In genomic region chr4:186669159-186669720, GRCh38 we compare ENCODE assay signal across 9 cellular contexts. TPM values are rescaled to one million over a fixed set of nuclear protein-coding genes. Genes with fewer than 3 reads are reported as not detected.
DNase-seq lines count a peak whose midpoint lies in the region; ATAC-seq and TF ChIP-seq lines count a peak whose summit lies in the region.
"Had no signal": no experiment of that assay in that cellular context is flagged by ENCODE, and none has a peak within 500 bp of the region (broad histone marks: within the 10 kb centered on the region; RNA-seq: fewer than 3 reads in every experiment).

No MANE protein-coding gene starts in this region.

- H3K4me1 ChIP-seq in right lobe of liver, result peaks cover 0 to 12% (median 0%) of the 10 kb centered on the region in 4 donors

- intact Hi-C loops in right lobe of liver (cut with DNase I), result no loop called here

- H3K9me3 ChIP-seq in right lobe of liver, result no peaks in the 10 kb centered on the region

- ATAC-seq in right lobe of liver, result peak; percentile 40 to 64 (median 64)

- TF ChIP-seq CTCF in AG09319 (IDR thresholded peaks at IDR 0.05; ENCODE audit: low read depth, low read length) (peak; percentile 34), coronary artery (IDR thresholded peaks at IDR 0.05) (peak; percentile 13), right lobe of liver (IDR thresholded peaks at IDR 0.05) (peak; percentile 45 to 58 (median 50))

- H3K36me3 ChIP-seq in right lobe of liver, result no peaks in the 10 kb centered on the region

- H3K27me3 ChIP-seq in right lobe of liver, result no peaks in the 10 kb centered on the region

- peak overlapping the region; percentile 48 for H3K4me3 ChIP-seq in coronary artery
- no peak overlapping the region for H3K4me3 ChIP-seq in right lobe of liver

- TF ChIP-seq POLR2A in right lobe of liver (IDR thresholded peaks at IDR 0.05), result no peak

- H3K27ac ChIP-seq in coronary artery (no peak overlapping the region), right lobe of liver (no peak overlapping the region)

- 37% methylated on average over 14 of the region's 21 CpGs for WGBS in right lobe of liver (ENCODE audit: insufficient coverage, low coverage, low lambda C conversion rate, missing lambda C conversion rate)

- DNase-seq in AG09319 (ENCODE audit: extremely low read depth, low read depth) (peak; percentile 43), M059J (ENCODE audit: low read depth) (peak; percentile 43), coronary artery (ENCODE audit: low spot score) (no peak), right lobe of liver (no peak), activated gamma-delta T cell (lab: John Stamatoyannopoulos, UW) (no peak), SKM-1 (lab: John Stamatoyannopoulos, UW; ENCODE audit: unreplicated experiment) (no peak)
- no peak for DNase-seq in activated effector memory CD4-positive, alpha-beta T cell treated with anti-CD3 and anti-CD28 coated beads, Interleukin-2, amount 50 U/mL, for 16 hours
- no peak for DNase-seq in stimulated activated CD8-positive, alpha-beta memory T cell treated with anti-CD3 and anti-CD28 coated beads, Interleukin-4, amount 100 ng/mL, for 48 hours
- DNase-seq: activated CD8-positive, alpha-beta memory T cell treated with anti-CD3 and anti-CD28 coated beads, Interleukin-2, amount 50 U/mL, for 48 hours had no signal

RNA-seq across cellular contexts. Expression of gene FAT1, which starts 54.4 kb away (rescaled TPM):
- 67.0 and 112 TPM in 2 replicates for total RNA-seq in M059J (2014; rRNA removed; shearing (Covaris generic))
- 100 to 1,000 TPM in 2 of 6 experiments, 10 to 100 TPM in 4; 32.9 to 173 (median 69.7) TPM for total RNA-seq in right lobe of liver

Comparison
In these comparisons a context has a peak if more than half of its experiments do, and no peak if none do; other contexts are left out.
1. DNase-seq: peak in AG09319 (single experiment) and M059J (single experiment); none in coronary artery (single experiment), right lobe of liver (0 of 3), activated gamma-delta T cell (single experiment), SKM-1 (single experiment), activated effector memory CD4-positive, alpha-beta T cell treated with anti-CD3 and anti-CD28 coated beads, Interleukin-2, amount 50 U/mL, for 16 hours (single experiment) and stimulated activated CD8-positive, alpha-beta memory T cell treated with anti-CD3 and anti-CD28 coated beads, Interleukin-4, amount 100 ng/mL, for 48 hours (single experiment).
2. Peak in every context shown above with its lines, with median percentiles within 50 percentile points of each other: CTCF ChIP-seq.